Comparison of ENCODE assay signal across 9 cellular contexts in genomic region chr15:60399931-60400330, GRCh38. TPM values are rescaled to one million over a fixed set of nuclear protein-coding genes. Genes with fewer than 3 reads are reported as not detected.
A peak's percentile ranks its signal among the peaks of the same experiment; 100 is the strongest.
DNase-seq lines count a peak whose midpoint lies in the region; ATAC-seq and TF ChIP-seq lines count a peak whose summit lies in the region.
"Had no signal": no experiment of that assay in that cellular context is flagged by ENCODE, and none has a peak within 500 bp of the region (broad histone marks: within the 10 kb centered on the region; RNA-seq: fewer than 3 reads in every experiment).

No MANE protein-coding gene starts in this region.

- no peak for DNase-seq in chondrocyte (ENCODE audit: low spot score)
- DNase-seq in neural crest cell (ENCODE audit: low read depth, low spot score) = no peak
- DNase-seq in NCI-H526 treated with DMSO at 0.1 percent for 48 hours (lab: John Stamatoyannopoulos, UW) = no peak
- no peak for DNase-seq in naive thymus-derived CD8-positive, alpha-beta T cell
- DNase-seq: cerebellar nuclear complex had no signal

- H3K4me3 Mint-ChIP-seq in chondrocyte (ENCODE audit: unreplicated experiment) (peak overlapping the region; percentile 74), neural crest cell (peak overlapping the region; percentile 84)
- peak overlapping the region in 3 of 10 donors; percentile 85 to 87 (median 85) for H3K4me3 Mint-ChIP-seq in naive thymus-derived CD8-positive, alpha-beta T cell

- peaks cover 23% of the 10 kb centered on the region for H3K36me3 Mint-ChIP-seq in chondrocyte (ENCODE audit: low read depth)
- no peaks in the 10 kb centered on the region for H3K36me3 Mint-ChIP-seq in neural crest cell (ENCODE audit: low read depth)
- no peaks in the 10 kb centered on the region for H3K36me3 Mint-ChIP-seq in naive thymus-derived CD8-positive, alpha-beta T cell

- ATAC-seq in HG02970 (IDR thresholded peaks at IDR 0.05; ENCODE audit: low FRiP score, unreplicated experiment) (no peak), GM21367 (IDR thresholded peaks at IDR 0.05; ENCODE audit: unreplicated experiment) (no peak)
- no peak for ATAC-seq in naive thymus-derived CD8-positive, alpha-beta T cell

- no peaks in the 10 kb centered on the region for H3K9me3 Mint-ChIP-seq in chondrocyte (ENCODE audit: low read depth)
- no peaks in the 10 kb centered on the region for H3K9me3 Mint-ChIP-seq in neural crest cell
- peaks cover 0 to 2% (median 0%) of the 10 kb centered on the region in 9 donors for H3K9me3 Mint-ChIP-seq in naive thymus-derived CD8-positive, alpha-beta T cell

- TF ChIP-seq EP300 in Ishikawa (IDR thresholded peaks at IDR 0.05; ENCODE audit: borderline replicate concordance) = peak; percentile 48; the same call in 1 of the 2 replicates

- H4K20me1 ChIP-seq in BLaER1 treated with 17β-estradiol and CSF1 and Interleukin-3, amounts not matched to agents 10 nM and 100 nM = peaks cover 0 to 27% (median 20%) of the 10 kb centered on the region in 11 experiments; a peak in 19 of 22 replicates

- no peaks in the 10 kb centered on the region for H3K9me3 ChIP-seq in BLaER1 treated with 17β-estradiol and CSF1 and Interleukin-3, amounts not matched to agents 10 nM and 100 nM (replicated peaks in 1 of 11)

- peaks cover 6 to 21% (median 15%) of the 10 kb centered on the region in 11 experiments; a peak in 21 of 22 replicates for H3K36me3 ChIP-seq in BLaER1 treated with 17β-estradiol and CSF1 and Interleukin-3, amounts not matched to agents 10 nM and 100 nM

- H3K27me3 Mint-ChIP-seq in chondrocyte (ENCODE audit: low read depth) (no peaks in the 10 kb centered on the region), neural crest cell (ENCODE audit: low read depth) (peaks cover 31% of the 10 kb centered on the region)
- peaks cover 0 to 4% (median 0%) of the 10 kb centered on the region in 5 donors for H3K27me3 Mint-ChIP-seq in naive thymus-derived CD8-positive, alpha-beta T cell

- H3K4me1 ChIP-seq in BLaER1 treated with 17β-estradiol and CSF1 and Interleukin-3, amounts not matched to agents 10 nM and 100 nM = peaks cover 27 to 52% (median 36%) of the 10 kb centered on the region in 10 experiments

- H3K4me2 ChIP-seq in BLaER1 treated with 17β-estradiol and CSF1 and Interleukin-3, amounts not matched to agents 10 nM and 100 nM = peak overlapping the region in 3 of 11 experiments; percentile 90 to 96 (median 93); a peak in 5 of 22 replicates

- peak overlapping the region; percentile 95 for H3K27ac Mint-ChIP-seq in chondrocyte (ENCODE audit: unreplicated experiment)
- H3K27ac Mint-ChIP-seq in neural crest cell (ENCODE audit: unreplicated experiment) = no peak overlapping the region
- peak overlapping the region in 5 of 10 donors; percentile 15 to 98 (median 85) for H3K27ac Mint-ChIP-seq in naive thymus-derived CD8-positive, alpha-beta T cell

- peak overlapping the region in 6 of 11 experiments; percentile 92 to 98 (median 96); a peak in 6 of 22 replicates for H3K27ac ChIP-seq in BLaER1 treated with 17β-estradiol and CSF1 and Interleukin-3, amounts not matched to agents 10 nM and 100 nM

- peaks cover 61% of the 10 kb centered on the region for H3K4me1 Mint-ChIP-seq in chondrocyte (ENCODE audit: low read depth)
- H3K4me1 Mint-ChIP-seq in neural crest cell = peaks cover 60% of the 10 kb centered on the region
- peaks cover 16 to 41% (median 22%) of the 10 kb centered on the region in 4 donors for H3K4me1 Mint-ChIP-seq in naive thymus-derived CD8-positive, alpha-beta T cell

- POLR2A ChIA-PET in naive thymus-derived CD8-positive, alpha-beta T cell (lab: Charles Lee) = no interaction called here

- no peaks in the 10 kb centered on the region for H3K27me3 ChIP-seq in BLaER1 treated with 17β-estradiol and CSF1 and Interleukin-3, amounts not matched to agents 10 nM and 100 nM

- TF ChIP-seq CTCF in chondrocyte (IDR thresholded peaks at IDR 0.05) (no peak), neural crest cell (conservative IDR thresholded peaks at IDR 0.05) (no peak)

- TF ChIP-seq RAD21 in Ishikawa (IDR thresholded peaks at IDR 0.05; ENCODE audit: low read depth) = no peak

- no peak overlapping the region for H3K4me3 ChIP-seq in BLaER1 treated with 17β-estradiol and CSF1 and Interleukin-3, amounts not matched to agents 10 nM and 100 nM

- no peak overlapping the region for H3K9ac ChIP-seq in BLaER1 treated with 17β-estradiol and CSF1 and Interleukin-3, amounts not matched to agents 10 nM and 100 nM

TF ChIP-seq in Ishikawa, 13 proteins besides CTCF, POLR2A, EP300 and RAD21:
- TF ChIP-seq TEAD4 (IDR thresholded peaks at IDR 0.05) = peak; percentile 49; the same call in 1 of the 2 replicates
- no peak for TF ChIP-seq TAF1 (IDR thresholded peaks at IDR 0.05; ENCODE audit: low read depth)
- TF ChIP-seq NFIC (IDR thresholded peaks at IDR 0.05) = no peak

RNA-seq across cellular contexts. Expression of gene ANXA2, which starts 2.1 kb away (rescaled TPM):
- total RNA-seq in chondrocyte (2,649 to 2,819 TPM (median 2,779 TPM) in 3 replicates), neural crest cell (122 and 129 TPM in 2 replicates)
- 10 to 100 TPM; 19.7 to 19.8 TPM for total RNA-seq in naive thymus-derived CD8-positive, alpha-beta T cell
- polyA plus RNA-seq in naive thymus-derived CD8-positive, alpha-beta T cell = 100 to 1,000 TPM in 1 of 3 donors, 10 to 100 TPM in 2; 12.2 to 159 (median 22.9) TPM

Comparison
In these comparisons a context has a peak if more than half of its experiments do, and no peak if none do; other contexts are left out.
1. RNA of gene ANXA2, which starts 2.1 kb away (total RNA-seq): 2,649 to 2,819 TPM in chondrocyte; 122 to 129 TPM in neural crest cell and 19.7 to 19.8 TPM in naive thymus-derived CD8-positive, alpha-beta T cell; every median in the first group is over 10 times any median in the second.